Comparison of ENCODE assay signal across 9 cellular contexts in the genomic region with DNA sequence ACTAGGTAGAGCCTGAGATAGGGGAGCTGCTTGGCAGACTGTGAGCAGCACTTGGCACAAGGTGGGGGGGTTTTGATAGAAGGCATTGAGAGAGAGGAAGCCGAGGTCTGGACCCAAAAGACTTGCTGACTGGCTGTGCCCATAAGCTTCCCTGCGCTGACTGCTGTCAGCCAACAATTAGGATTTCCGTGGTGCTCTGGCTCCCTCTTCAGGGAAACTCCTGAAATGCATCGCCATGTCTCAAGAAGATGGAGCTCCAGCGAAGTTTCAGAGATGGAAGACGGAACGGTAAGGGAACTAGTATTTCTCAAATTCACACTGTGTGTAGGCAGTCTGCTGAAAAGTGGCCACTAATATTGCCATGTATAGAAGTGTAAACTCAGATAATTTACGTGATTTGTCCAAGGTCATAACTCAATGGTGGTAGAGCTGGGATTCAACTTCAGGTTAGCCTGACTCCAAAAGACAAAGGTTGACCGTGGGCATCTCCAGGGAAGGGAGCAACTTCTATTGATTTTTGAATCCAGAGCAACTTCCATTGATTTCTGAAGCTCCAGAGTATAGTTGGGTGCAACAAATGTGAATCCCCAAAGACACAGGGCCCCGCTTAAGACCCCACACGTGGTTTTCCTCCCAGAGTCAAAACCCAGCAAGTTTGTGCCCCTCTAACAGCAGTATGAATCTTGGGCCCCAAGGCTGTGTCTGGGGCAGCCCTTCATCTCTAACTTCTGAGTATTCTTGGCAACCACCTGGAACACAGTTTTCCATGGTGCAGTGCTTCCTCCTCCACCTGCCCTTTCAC. TPM values are rescaled to one million over a fixed set of nuclear protein-coding genes. Genes with fewer than 3 reads are reported as not detected.
DNase-seq lines count a peak whose midpoint lies in the region; ATAC-seq and TF ChIP-seq lines count a peak whose summit lies in the region.
"Had no signal": no experiment of that assay in that cellular context is flagged by ENCODE, and none has a peak within 500 bp of the region (broad histone marks: within the 10 kb centered on the region; RNA-seq: fewer than 3 reads in every experiment).

No MANE protein-coding gene starts in this region.

- no peak overlapping the region for H3K4ac ChIP-seq in mesendoderm (ENCODE audit: low read depth, low read length)

- no peak overlapping the region for H4K5ac ChIP-seq in mesendoderm (ENCODE audit: low read length)

- no peak for ATAC-seq in GM21576 (IDR thresholded peaks at IDR 0.05; ENCODE audit: unreplicated experiment)

- no peak overlapping the region for H2BK15ac ChIP-seq in mesendoderm (replicated peaks; ENCODE audit: low read depth)

- H3K4me2 ChIP-seq in mesendoderm (ENCODE audit: low read length) = no peak overlapping the region

- H2AK5ac ChIP-seq in mesendoderm (ENCODE audit: low read length) = no peak overlapping the region

- H3K9ac ChIP-seq in mesendoderm (ENCODE audit: low read length) = no peak overlapping the region

- no peak overlapping the region for H2BK5ac ChIP-seq in mesendoderm (ENCODE audit: low read length)

- no peak overlapping the region for H3K18ac ChIP-seq in mesendoderm (ENCODE audit: low read length)

- no peak overlapping the region for H3K4me3 ChIP-seq in mesendoderm (ENCODE audit: low read length)

- no peak overlapping the region for H3K23ac ChIP-seq in mesendoderm (ENCODE audit: low read length)

- no peaks in the 10 kb centered on the region for H3K79me1 ChIP-seq in mesendoderm (ENCODE audit: low read length)

- H3K27me3 ChIP-seq in mesendoderm (ENCODE audit: insufficient read depth, low read length, poor library complexity) = no peaks in the 10 kb centered on the region

- POLR2A ChIA-PET in HEK293T (lab: Yijun Ruan, JAX) = interaction anchor here (2.0 kb wide), 1 partner anchor 270 kb away, joined by 10 read pairs; no protein-coding TSS in a partner anchor

- CTCF ChIA-PET in HEK293T (lab: Yijun Ruan, JAX) = interaction anchor here (0.5 to 3.0 kb wide), 37 partner anchors 10 to 489 kb away, joined by 3 to 64 read pairs (median 3); no protein-coding TSS in a partner anchor

- no peak overlapping the region for H3K56ac ChIP-seq in mesendoderm (ENCODE audit: low read length)

- H3K27ac ChIP-seq in mesendoderm (ENCODE audit: low read depth, low read length) = no peak overlapping the region

- no peaks in the 10 kb centered on the region for H3K36me3 ChIP-seq in mesendoderm (ENCODE audit: control insufficient read depth, insufficient read depth, low read length)

- no CpG with 5 or more reads among the region's 11 CpGs for WGBS in mesendoderm (ENCODE audit: extremely low coverage, insufficient coverage, low lambda C conversion rate)

- DNase-seq in COLO829 (ENCODE audit: low spot score) = peak; percentile 73
- peak; percentile 75 for DNase-seq in HEK293T (ENCODE audit: extremely low spot score)
- peak; percentile 62 for DNase-seq in NCI-H748 (lab: John Stamatoyannopoulos, UW; ENCODE audit: unreplicated experiment)
- peak; percentile 61 to 76 for DNase-seq in activated CD4-positive, alpha-beta T cell treated with anti-CD3 and anti-CD28 coated beads, Interleukin-2, amount 50 U/mL, for 24 hours (ENCODE audit: low read depth in 1 of 2, low spot score in 1 of 2)
- DNase-seq in dermis microvascular lymphatic vessel endothelial cell (ENCODE audit: low read depth in 2 of 2) = peak; percentile 25 to 72
- DNase-seq in mesendoderm = peak; percentile 70
- DNase-seq in stimulated activated CD8-positive, alpha-beta memory T cell treated with anti-CD3 and anti-CD28 coated beads, Interleukin-15, amount 100 ng/mL, for 4 hours (ENCODE audit: low read depth in 2 of 2) = peak; percentile 34 to 60

- no peaks in the 10 kb centered on the region for H3K4me1 ChIP-seq in mesendoderm (ENCODE audit: control insufficient read depth, low read depth, low read length)

- H4K8ac ChIP-seq in mesendoderm (ENCODE audit: low read depth, low read length) = no peak overlapping the region

- H2BK120ac ChIP-seq in mesendoderm (ENCODE audit: low read depth, low read length) = no peak overlapping the region

- no peaks in the 10 kb centered on the region for H3K79me2 ChIP-seq in mesendoderm (ENCODE audit: control insufficient read depth, insufficient read depth, low read length)

TF ChIP-seq in HEK293T, 16 proteins besides CTCF, POLR2A, EP300 and RAD21:
- TF ChIP-seq ZNF384 (IDR thresholded peaks at IDR 0.05) (no peak), SUZ12 (IDR thresholded peaks at IDR 0.05) (no peak), FOXK2 (IDR thresholded peaks at IDR 0.05) (no peak), CTBP1 (IDR thresholded peaks at IDR 0.05; ENCODE audit: borderline replicate concordance) (no peak), BHLHE40 (IDR thresholded peaks at IDR 0.05; ENCODE audit: borderline replicate concordance) (no peak), ELF4 (IDR thresholded peaks at IDR 0.05) (no peak), TARDBP (IDR thresholded peaks at IDR 0.05) (no peak), NFRKB (IDR thresholded peaks at IDR 0.05) (no peak), SP1 (IDR thresholded peaks at IDR 0.05) (no peak), FOXM1 (IDR thresholded peaks at IDR 0.05; ENCODE audit: borderline replicate concordance) (no peak), LEF1 (IDR thresholded peaks at IDR 0.05; ENCODE audit: borderline replicate concordance) (no peak), FOXA1 (IDR thresholded peaks at IDR 0.05) (no peak), L3MBTL2 (conservative IDR thresholded peaks at IDR 0.05) (no peak), ARNT (IDR thresholded peaks at IDR 0.05) (no peak), HDGF (IDR thresholded peaks at IDR 0.05; ENCODE audit: borderline replicate concordance) (no peak)
- TF ChIP-seq, protein P1, sequence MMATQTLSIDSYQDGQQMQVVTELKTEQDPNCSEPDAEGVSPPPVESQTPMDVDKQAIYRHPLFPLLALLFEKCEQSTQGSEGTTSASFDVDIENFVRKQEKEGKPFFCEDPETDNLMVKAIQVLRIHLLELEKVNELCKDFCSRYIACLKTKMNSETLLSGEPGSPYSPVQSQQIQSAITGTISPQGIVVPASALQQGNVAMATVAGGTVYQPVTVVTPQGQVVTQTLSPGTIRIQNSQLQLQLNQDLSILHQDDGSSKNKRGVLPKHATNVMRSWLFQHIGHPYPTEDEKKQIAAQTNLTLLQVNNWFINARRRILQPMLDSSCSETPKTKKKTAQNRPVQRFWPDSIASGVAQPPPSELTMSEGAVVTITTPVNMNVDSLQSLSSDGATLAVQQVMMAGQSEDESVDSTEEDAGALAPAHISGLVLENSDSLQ (IDR thresholded peaks at IDR 0.05) = no peak

RNA-seq across cellular contexts. Expression of gene CRNN, which starts 44.5 kb away (rescaled TPM):
- not detected in 2 replicates for total RNA-seq in dermis microvascular lymphatic vessel endothelial cell
- not detected for polyA plus RNA-seq in mesendoderm (2013, experiment 1 of 2)
- not detected for polyA plus RNA-seq in mesendoderm (2013, experiment 2 of 2)
- total RNA-seq: T-helper 2 cell treated with Interferon-gamma antibody and Interleukin-4, amounts not matched to agents 100 ng/mL and 5 ng/mL, for 36 hours had no signal

RNA-seq across cellular contexts. Expression of gene LCE5A, which starts 52.0 kb away (rescaled TPM):
- not detected in 2 replicates for total RNA-seq in dermis microvascular lymphatic vessel endothelial cell
- not detected for polyA plus RNA-seq in mesendoderm (2013, experiment 1 of 2)
- polyA plus RNA-seq in mesendoderm (2013, experiment 2 of 2) = not detected
- total RNA-seq: T-helper 2 cell treated with Interferon-gamma antibody and Interleukin-4, amounts not matched to agents 100 ng/mL and 5 ng/mL, for 36 hours had no signal

RNA-seq across cellular contexts. Expression of gene CRCT1, which starts 55.7 kb away (rescaled TPM):
- not detected in 2 replicates for total RNA-seq in dermis microvascular lymphatic vessel endothelial cell
- not detected for polyA plus RNA-seq in mesendoderm (2013, experiment 1 of 2)
- polyA plus RNA-seq in mesendoderm (2013, experiment 2 of 2) = not detected
- total RNA-seq: T-helper 2 cell treated with Interferon-gamma antibody and Interleukin-4, amounts not matched to agents 100 ng/mL and 5 ng/mL, for 36 hours had no signal
